ENCODE assay signal across 8 cellular contexts in genomic region chr12:57216931-57217871, GRCh38. TPM values are rescaled to one million over a fixed set of nuclear protein-coding genes. Genes with fewer than 3 reads are reported as not detected.
A peak's percentile ranks its signal among the peaks of the same experiment; 100 is the strongest.
DNase-seq lines count a peak whose midpoint lies in the region; FAIRE-seq and TF ChIP-seq lines count a peak whose summit lies in the region.

No MANE protein-coding gene starts in this region.

- H3K4me2 ChIP-seq in SK-N-SH, result peak overlapping the region; percentile 97

- no peak for TF ChIP-seq POLR2A in esophagus muscularis mucosa (IDR thresholded peaks at IDR 0.05; ENCODE audit: low read depth)
- no peak for TF ChIP-seq POLR2A in H54 (IDR thresholded peaks at IDR 0.05; ENCODE audit: low read depth, low read length)

- no peaks in the 10 kb centered on the region for H3K9me3 ChIP-seq in SK-N-SH
- H3K9me3 ChIP-seq in esophagus muscularis mucosa, result no peaks in the 10 kb centered on the region
- H3K9me3 ChIP-seq in skeletal muscle tissue (ENCODE audit: control insufficient read depth in 3 of 3, low read length in 3 of 3), result no peaks in the 10 kb centered on the region

- POLR2A ChIA-PET in SK-N-SH (lab: Yijun Ruan, JAX), result interaction anchor here (1.1 kb wide), 1 partner anchor 12 kb away, joined by 3 read pairs; the partner anchor contains the start of gene SHMT2

- CTCF ChIA-PET in SK-N-SH (lab: Yijun Ruan, JAX), result interaction anchor here (1.0 to 15.9 kb wide), 4 partner anchors 9 to 242 kb away, joined by 4 to 937 read pairs (median 21); partner anchors contain the start of genes GLI1, SHMT2 and STAC3

- peaks cover 50% of the 10 kb centered on the region for H3K27me3 ChIP-seq in SK-N-SH (ENCODE audit: insufficient read depth)
- peaks cover 5 to 86% (median 65%) of the 10 kb centered on the region in 4 donors for H3K27me3 ChIP-seq in esophagus muscularis mucosa
- H3K27me3 ChIP-seq in skeletal muscle tissue (ENCODE audit: control insufficient read depth in 3 of 3, insufficient read depth in 3 of 3, low read length in 3 of 3), result peaks cover 63 to 77% (median 72%) of the 10 kb centered on the region in 3 donors

- H3K79me2 ChIP-seq in SK-N-SH (ENCODE audit: insufficient read depth), result no peaks in the 10 kb centered on the region

- H3F3A ChIP-seq in SK-N-SH (replicated peaks; ENCODE audit: insufficient read depth), result peaks cover 13% of the 10 kb centered on the region

- no peak for TF ChIP-seq RAD21 in SK-N-SH (IDR thresholded peaks at IDR 0.05; ENCODE audit: low read length)

- WGBS in SK-N-SH (ENCODE audit: low lambda C conversion rate), result 10% methylated on average over 36 of the region's 61 CpGs
- 3% methylated on average over 33 of the region's 61 CpGs for WGBS in esophagus muscularis mucosa

- TF ChIP-seq EP300 in SK-N-SH (IDR thresholded peaks at IDR 0.05; ENCODE audit: borderline replicate concordance in 1 of 2, low read depth in 1 of 2, low read length in 1 of 2), result no peak
- TF ChIP-seq EP300 in esophagus muscularis mucosa (IDR thresholded peaks at IDR 0.05), result no peak

- intact Hi-C loops in esophagus muscularis mucosa (cut with DNase I), result no loop called here

- H4K20me1 ChIP-seq in SK-N-SH (ENCODE audit: insufficient read depth), result 0 out of 2 replicates have a peak, but pooled peaks cover 6% of the 10 kb centered on the region

- peak overlapping the region; percentile 83; the same call in 1 of the 2 replicates for H2AFZ ChIP-seq in SK-N-SH (ENCODE audit: low read depth)

- H3K9me2 ChIP-seq in SK-N-SH, result no peaks in the 10 kb centered on the region

- H3K9ac ChIP-seq in SK-N-SH, result no peak overlapping the region
- peak overlapping the region in 1 of 3 donors; percentile 50 for H3K9ac ChIP-seq in skeletal muscle tissue (ENCODE audit: low read depth in 1 of 3, low read length in 3 of 3)

- H3K36me3 ChIP-seq in SK-N-SH (replicated peaks in 1 of 2; ENCODE audit: control insufficient read depth in 1 of 2, insufficient read depth in 2 of 2, low read length in 1 of 2) (peaks cover 0 to 2% of the 10 kb centered on the region in 2 experiments), esophagus muscularis mucosa (peaks cover 0 to 8% (median 6%) of the 10 kb centered on the region in 4 donors), skeletal muscle tissue (ENCODE audit: control insufficient read depth in 3 of 3, insufficient read depth in 3 of 3, low read length in 3 of 3) (no peaks in the 10 kb centered on the region)

- H3K27ac ChIP-seq in SK-N-SH (ENCODE audit: low read depth in 2 of 2, low read length in 1 of 2) (no peak overlapping the region), esophagus muscularis mucosa (replicated peaks in 1 of 4) (no peak overlapping the region), skeletal muscle tissue (ENCODE audit: low read depth, low read length) (no peak overlapping the region)

- no peak for FAIRE-seq in H54 (lab: Jason Lieb, UNC)

- peak; percentile 42 for DNase-seq in activated naive CD4-positive, alpha-beta T cell treated with anti-CD3 and anti-CD28 coated beads, Interleukin-2, amount 50 U/mL, for 16 hours
- DNase-seq in activated naive CD4-positive, alpha-beta T cell treated with Interleukin-2 at 50 U/mL for 16 hours, result no peak
- peak; percentile 56 for DNase-seq in SK-N-SH
- DNase-seq in esophagus muscularis mucosa (ENCODE audit: extremely low spot score), result no peak
- no peak for DNase-seq in NCI-H2107 (lab: John Stamatoyannopoulos, UW)
- DNase-seq in H54 (ENCODE audit: insufficient read length, low spot score), result no peak
- no peak for DNase-seq in stimulated activated CD4-positive, alpha-beta T cell treated with anti-CD3 and anti-CD28 coated beads, Interleukin-2, amount 100 ng/mL, for 48 hours

- H3K4me3 ChIP-seq in SK-N-SH (ENCODE audit: low read depth in 2 of 2, low read length in 1 of 2) (peak overlapping the region; percentile 48 to 56), esophagus muscularis mucosa (peak overlapping the region; percentile 49 to 61 (median 54)), skeletal muscle tissue (ENCODE audit: low read length in 3 of 3) (peak overlapping the region in 2 of 3 donors; percentile 57 to 65)

- H3K4me1 ChIP-seq in SK-N-SH (ENCODE audit: control insufficient read depth in 1 of 2, insufficient read depth in 2 of 2, low read depth in 1 of 2, low read length in 1 of 2), result peaks cover 0 to 29% of the 10 kb centered on the region in 2 experiments; a peak in 1 of 4 replicates
- H3K4me1 ChIP-seq in esophagus muscularis mucosa, result peaks cover 39 to 61% (median 60%) of the 10 kb centered on the region in 4 donors
- peaks cover 24 to 42% (median 41%) of the 10 kb centered on the region in 3 donors for H3K4me1 ChIP-seq in skeletal muscle tissue (ENCODE audit: control insufficient read depth in 3 of 3, insufficient read depth in 3 of 3, low read length in 3 of 3)

- TF ChIP-seq CTCF in SK-N-SH (IDR thresholded peaks at IDR 0.05), result no peak
- TF ChIP-seq CTCF in esophagus muscularis mucosa (IDR thresholded peaks at IDR 0.05), result no peak

TF ChIP-seq in SK-N-SH, 30 proteins besides CTCF, POLR2A, EP300 and RAD21:
- TF ChIP-seq FOXJ3 (CRISPR knock-in tag; IDR thresholded peaks at IDR 0.05), result no peak
- TF ChIP-seq TEAD4 (IDR thresholded peaks at IDR 0.05; ENCODE audit: borderline replicate concordance, insufficient read depth), result no peak
- TF ChIP-seq CHD2 (IDR thresholded peaks at IDR 0.05; ENCODE audit: low read length, partially characterized antibody), result no peak
- TF ChIP-seq SMC3 (IDR thresholded peaks at IDR 0.05; ENCODE audit: low read depth, low read length), result no peak
- no peak for TF ChIP-seq MAX (IDR thresholded peaks at IDR 0.05; ENCODE audit: low read depth)
- no peak for TF ChIP-seq POLR2AphosphoS5 (IDR thresholded peaks at IDR 0.05; ENCODE audit: low read depth, low read length)
- no peak for TF ChIP-seq MXI1 (IDR thresholded peaks at IDR 0.05; ENCODE audit: low read depth, low read length)
- no peak for TF ChIP-seq FOXM1 (IDR thresholded peaks at IDR 0.05; ENCODE audit: low read depth)
- TF ChIP-seq RXRA (IDR thresholded peaks at IDR 0.05; ENCODE audit: borderline replicate concordance, low read depth), result no peak
- no peak for TF ChIP-seq ZBTB33 (IDR thresholded peaks at IDR 0.05; ENCODE audit: borderline replicate concordance, low read depth)
- TF ChIP-seq RCOR1 (IDR thresholded peaks at IDR 0.05; ENCODE audit: low read length), result no peak
- no peak for TF ChIP-seq FOSL2 (IDR thresholded peaks at IDR 0.05; ENCODE audit: borderline replicate concordance, low read depth)
- TF ChIP-seq EZH2phosphoT487 (IDR thresholded peaks at IDR 0.05; ENCODE audit: borderline replicate concordance, low read depth), result no peak
- TF ChIP-seq TCF12 (IDR thresholded peaks at IDR 0.05), result no peak
- no peak for TF ChIP-seq GABPA (IDR thresholded peaks at IDR 0.05; ENCODE audit: low read depth)
- no peak for TF ChIP-seq TAF1 (IDR thresholded peaks at IDR 0.05; ENCODE audit: borderline replicate concordance, low read depth, low read length)
- TF ChIP-seq JUND (IDR thresholded peaks at IDR 0.05), result no peak

RNA-seq across cellular contexts. Expression of gene NXPH4, which starts 0.6 kb away (rescaled TPM):
- polyA plus RNA-seq in SK-N-SH (2012; rRNA removed), result 0.18 and 0.31 TPM in 2 replicates
- polyA plus RNA-seq in SK-N-SH (2012; cell fraction: cytosol; rRNA removed), result 0.12 and 0.24 TPM in 2 replicates
- 0.25 and 0.45 TPM in 2 replicates for polyA plus RNA-seq in SK-N-SH (2012; cell fraction: nucleus; rRNA removed)
- total RNA-seq in esophagus muscularis mucosa (not detected), skeletal muscle tissue (not detected)

RNA-seq across cellular contexts. Expression of gene SHMT2, which starts 12.3 kb away (rescaled TPM):
- polyA plus RNA-seq in SK-N-SH (2012; rRNA removed), result 181 and 204 TPM in 2 replicates
- 86.1 and 133 TPM in 2 replicates for polyA plus RNA-seq in SK-N-SH (2012; cell fraction: cytosol; rRNA removed)
- polyA plus RNA-seq in SK-N-SH (2012; cell fraction: nucleus; rRNA removed), result 206 and 207 TPM in 2 replicates
- total RNA-seq in esophagus muscularis mucosa (10 to 100 TPM; 22.8 to 60.4 (median 34.6) TPM), skeletal muscle tissue (91.3 TPM)

RNA-seq across cellular contexts. Expression of gene STAC3, which starts 33.8 kb away (rescaled TPM):
- 0.63 and 0.76 TPM in 2 replicates for polyA plus RNA-seq in SK-N-SH (2012; rRNA removed)
- 0.38 and 0.51 TPM in 2 replicates for polyA plus RNA-seq in SK-N-SH (2012; cell fraction: cytosol; rRNA removed)
- polyA plus RNA-seq in SK-N-SH (2012; cell fraction: nucleus; rRNA removed), result 5.4 and 7.1 TPM in 2 replicates
- total RNA-seq in esophagus muscularis mucosa (1 to 10 TPM in 2 of 4 donors, under 1 TPM in 2; 0.42 to 1.7 (median 1.2) TPM), skeletal muscle tissue (166 TPM)

Comparison
In these comparisons a context has a peak if more than half of its experiments do, and no peak if none do; other contexts are left out.
1. DNase-seq: peak in activated naive CD4-positive, alpha-beta T cell treated with anti-CD3 and anti-CD28 coated beads, Interleukin-2, amount 50 U/mL, for 16 hours (single experiment) and SK-N-SH (single experiment); none in activated naive CD4-positive, alpha-beta T cell treated with Interleukin-2 at 50 U/mL for 16 hours (single experiment), esophagus muscularis mucosa (single experiment), NCI-H2107 (single experiment), H54 (single experiment) and stimulated activated CD4-positive, alpha-beta T cell treated with anti-CD3 and anti-CD28 coated beads, Interleukin-2, amount 100 ng/mL, for 48 hours (0 of 2).
2. RNA of gene STAC3, which starts 33.8 kb away (total RNA-seq): 166 TPM in skeletal muscle tissue (single experiment); 0.42 to 1.7 TPM in esophagus muscularis mucosa; every median in the first group is over 10 times any median in the second.
3. Peak in every context shown above with its lines, with median percentiles within 50 percentile points of each other: H3K4me3 ChIP-seq.